In genomic region chr1:244599937-244600350, GRCh38 we compare ENCODE assay signal across 10 cellular contexts. TPM values are rescaled to one million over a fixed set of nuclear protein-coding genes. Genes with fewer than 3 reads are reported as not detected.
A peak's percentile ranks its signal among the peaks of the same experiment; 100 is the strongest.
DNase-seq lines count a peak whose midpoint lies in the region; ATAC-seq and TF ChIP-seq lines count a peak whose summit lies in the region.
"Had no signal": no experiment of that assay in that cellular context is flagged by ENCODE, and none has a peak within 500 bp of the region (broad histone marks: within the 10 kb centered on the region; RNA-seq: fewer than 3 reads in every experiment).

No MANE protein-coding gene starts in this region.

- no peak for TF ChIP-seq CTCF in cardiac fibroblast (IDR thresholded peaks at IDR 0.05; ENCODE audit: low read depth, low read length)
- no peak for TF ChIP-seq CTCF in neural progenitor cell (IDR thresholded peaks at IDR 0.05)

- H3K4me1 ChIP-seq in rectal smooth muscle tissue (ENCODE audit: control insufficient read depth, insufficient read depth, low read length) (no peaks in the 10 kb centered on the region), neural progenitor cell (peaks cover 5% of the 10 kb centered on the region)
- H3K4me1 ChIP-seq: body of pancreas had no signal

- H3K9ac ChIP-seq in rectal smooth muscle tissue (ENCODE audit: low read length) = no peak overlapping the region
- H3K9ac ChIP-seq in neural progenitor cell = no peak overlapping the region

- no peaks in the 10 kb centered on the region for H4K20me1 ChIP-seq in neural progenitor cell (ENCODE audit: low read depth)

- H3K4me2 ChIP-seq in neural progenitor cell = no peak overlapping the region

- H3K27ac ChIP-seq in rectal smooth muscle tissue (ENCODE audit: low read depth, low read length) (peak overlapping the region; percentile 17), neural progenitor cell (no peak overlapping the region)
- H3K27ac ChIP-seq: 22Rv1, body of pancreas had no signal

- H3F3A ChIP-seq in neural progenitor cell (ENCODE audit: low read depth) = no peaks in the 10 kb centered on the region

- H3K27ac Mint-ChIP-seq in neural progenitor cell = no peak overlapping the region

- ATAC-seq in HG03045 (IDR thresholded peaks at IDR 0.05; ENCODE audit: unreplicated experiment) = peak; percentile 95
- ATAC-seq: body of pancreas had no signal

- no peaks in the 10 kb centered on the region for H3K9me3 ChIP-seq in neural progenitor cell (ENCODE audit: low read depth)
- H3K9me3 ChIP-seq: body of pancreas had no signal

- H3K79me2 ChIP-seq in neural progenitor cell (ENCODE audit: low read depth) = no peaks in the 10 kb centered on the region

- H3K27me3 ChIP-seq in rectal smooth muscle tissue (ENCODE audit: control insufficient read depth, insufficient read depth, low read length) (no peaks in the 10 kb centered on the region), neural progenitor cell (no peaks in the 10 kb centered on the region)
- H3K27me3 ChIP-seq: body of pancreas had no signal

- DNase-seq in NK-92 treated with Interleukin-12 subunit alpha and Interleukin-12 subunit beta, amount 100 ng/mL, for 24 hours (lab: John Stamatoyannopoulos, UW) = peak; percentile 29
- DNase-seq in NK-92 (lab: John Stamatoyannopoulos, UW; ENCODE audit: unreplicated experiment) (no peak), SK-MEL-5 (ENCODE audit: low read depth, low spot score) (peak; percentile 66), cardiac fibroblast (ENCODE audit: low read depth in 2 of 2) (peak; percentile 94 to 97), NCI-H128 (lab: John Stamatoyannopoulos, UW; ENCODE audit: unreplicated experiment) (no peak), neural progenitor cell (ENCODE audit: low spot score) (no peak)

- no peak overlapping the region for H2AFZ ChIP-seq in neural progenitor cell (replicated peaks)

- peaks cover 5% of the 10 kb centered on the region for H3K4me1 Mint-ChIP-seq in neural progenitor cell

- in situ Hi-C loops in SK-MEL-5 (cut with HindIII; ENCODE audit: low pct_unique_long_range_greater_than_20kb, low sequenced_read_pairs) = no loop called here

- H3K4me3 ChIP-seq in cardiac fibroblast (replicated peaks in 1 of 2; ENCODE audit: low read depth in 2 of 2, low read length in 2 of 2) (peak overlapping the region; percentile 24 to 48), rectal smooth muscle tissue (ENCODE audit: low read length) (no peak overlapping the region), neural progenitor cell (no peak overlapping the region)
- H3K4me3 ChIP-seq: body of pancreas had no signal

- H3K9me3 Mint-ChIP-seq in neural progenitor cell = no peaks in the 10 kb centered on the region

- H3K27me3 Mint-ChIP-seq in neural progenitor cell (ENCODE audit: insufficient read depth, low read depth) = no peaks in the 10 kb centered on the region

- H3K4me3 Mint-ChIP-seq in neural progenitor cell = no peak overlapping the region

- H3K36me3 ChIP-seq in rectal smooth muscle tissue (ENCODE audit: control insufficient read depth, insufficient read depth, low read length) = no peaks in the 10 kb centered on the region
- no peaks in the 10 kb centered on the region for H3K36me3 ChIP-seq in neural progenitor cell

- H3K36me3 Mint-ChIP-seq in neural progenitor cell = no peaks in the 10 kb centered on the region

RNA-seq across cellular contexts. Expression of gene DESI2, which starts 53.0 kb away (rescaled TPM):
- 43.6 and 51.5 TPM in 2 replicates for total RNA-seq in SK-MEL-5 (2014; rRNA removed; shearing (Covaris generic))
- polyA plus RNA-seq in SK-MEL-5 (2015; cell fraction: cytosol; rRNA removed) = 22.3 and 27.9 TPM in 2 replicates
- polyA plus RNA-seq in SK-MEL-5 (2015; cell fraction: nucleus; rRNA removed) = 21.7 and 22.2 TPM in 2 replicates
- total RNA-seq in neural progenitor cell (ENCODE audit: low replicate concordance) = 79.1 and 110 TPM in 2 replicates

Comparison
In these comparisons a context has a peak if more than half of its experiments do, and no peak if none do; other contexts are left out.
1. DNase-seq: peak in NK-92 treated with Interleukin-12 subunit alpha and Interleukin-12 subunit beta, amount 100 ng/mL, for 24 hours (single experiment), SK-MEL-5 (single experiment) and cardiac fibroblast (2 of 2); none in NK-92 (single experiment), NCI-H128 (single experiment) and neural progenitor cell (single experiment).
2. H3K4me3 ChIP-seq: peak in cardiac fibroblast (2 of 2); none in rectal smooth muscle tissue (single experiment) and neural progenitor cell (single experiment).